In the genomic region with DNA sequence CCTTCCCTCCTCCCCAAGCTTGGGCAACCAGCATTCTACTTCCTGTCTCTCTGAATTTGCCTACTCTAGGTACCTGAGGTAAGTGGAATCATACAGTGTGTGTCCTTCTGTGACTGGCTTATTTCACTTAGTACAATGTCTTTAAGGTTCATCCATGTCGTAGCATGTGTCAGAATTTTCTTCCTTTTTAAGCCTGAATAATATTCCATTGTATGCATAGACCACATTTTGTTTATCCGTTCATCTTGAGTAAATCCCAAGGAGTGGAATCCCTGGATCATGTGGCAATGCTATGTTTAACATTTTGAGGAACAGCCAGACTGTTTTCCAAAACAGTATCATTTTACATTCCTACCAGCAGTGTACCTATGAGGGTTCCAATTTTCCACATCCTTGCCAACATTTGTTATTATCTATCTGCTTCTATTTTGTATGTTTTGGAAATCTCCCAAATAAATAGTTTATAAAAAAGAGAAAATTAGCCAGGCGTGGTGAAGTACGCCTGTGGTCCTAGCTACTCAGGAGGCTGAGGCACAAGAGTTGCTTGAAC, we compare ENCODE assay signal across 15 cellular contexts. TPM values are rescaled to one million over a fixed set of nuclear protein-coding genes. Genes with fewer than 3 reads are reported as not detected.
DNase-seq lines count a peak whose midpoint lies in the region; ATAC-seq, FAIRE-seq and TF ChIP-seq lines count a peak whose summit lies in the region.
"Had no signal": no experiment of that assay in that cellular context is flagged by ENCODE, and none has a peak within 500 bp of the region (broad histone marks: within the 10 kb centered on the region; RNA-seq: fewer than 3 reads in every experiment).

No MANE protein-coding gene starts in this region.

- ATAC-seq in A549 (no peak), GM19455 (IDR thresholded peaks at IDR 0.05; ENCODE audit: unreplicated experiment) (no peak)
- ATAC-seq: PC-3 had no signal

- CTCF ChIA-PET in A549 (lab: Yijun Ruan, JAX) (interaction anchor here (0.9 to 5.5 kb wide), 4 partner anchors 7 to 22 kb away, joined by 3 to 37 read pairs (median 11); no protein-coding TSS in a partner anchor), Calu3 (lab: Charles Lee) (interaction anchor here (0.6 to 0.7 kb wide), 3 partner anchors 60 to 1836 kb away, joined by 3 to 4 read pairs (median 4); no protein-coding TSS in a partner anchor)

- no peak for TF ChIP-seq POLR2A in A549 (IDR thresholded peaks at IDR 0.05; ENCODE audit: low read length)

- H3K4me3 Mint-ChIP-seq in Calu3 (ENCODE audit: low read depth, unreplicated experiment) (no peak overlapping the region), mesothelial cell of epicardium (no peak overlapping the region)

- no peak for TF ChIP-seq EP300 in A549 (IDR thresholded peaks at IDR 0.05)

- H3K9me3 Mint-ChIP-seq in Calu3 (ENCODE audit: low read depth, unreplicated experiment) (peaks cover 3% of the 10 kb centered on the region), mesothelial cell of epicardium (peaks cover 6% of the 10 kb centered on the region)

- H3K36me3 Mint-ChIP-seq in Calu3 (ENCODE audit: insufficient read depth, unreplicated experiment) (peaks cover 48% of the 10 kb centered on the region), mesothelial cell of epicardium (peaks cover 20% of the 10 kb centered on the region)

- BruUV-seq in Calu3 (replicated peaks; lab: Mats Ljungman, UMichigan), result TSS peak; percentile 4

- no peak for DNase-seq in A549 (ENCODE audit: low read depth in 1 of 2, low spot score in 1 of 2)
- DNase-seq in Calu3, result no peak
- DNase-seq in NCI-H2029 treated with DMSO at 0.1 percent for 48 hours (lab: John Stamatoyannopoulos, UW), result peak; percentile 51
- DNase-seq in epithelial cell of prostate (ENCODE audit: low read depth, low spot score), result no peak
- no peak for DNase-seq in mesothelial cell of epicardium (ENCODE audit: low spot score in 2 of 2, unreplicated experiment in 2 of 2)
- no peak for DNase-seq in DMS 273 (lab: John Stamatoyannopoulos, UW; ENCODE audit: unreplicated experiment)
- DNase-seq: AML-193, HCEC 1CT, MG63, NCI-H1092, PC-3, SJCRH30, SW 1271 had no signal

- no peak for TF ChIP-seq RAD21 in A549 (conservative IDR thresholded peaks at IDR 0.05 in 1 of 2, IDR thresholded peaks at IDR 0.05 in 1 of 2)

- H3K4me2 ChIP-seq in A549, result no peak overlapping the region
- H3K4me2 ChIP-seq: KMS-11 had no signal

- FAIRE-seq in A549 (lab: Jason Lieb, UNC), result no peak

- no peak for TF ChIP-seq CTCF in A549 (IDR thresholded peaks at IDR 0.05)
- TF ChIP-seq CTCF in Calu3 (IDR thresholded peaks at IDR 0.05; ENCODE audit: unreplicated experiment), result no peak
- TF ChIP-seq CTCF in mesothelial cell of epicardium (IDR thresholded peaks at IDR 0.05; ENCODE audit: unreplicated experiment), result no peak

- 93% methylated on average over 4 of the region's 4 CpGs for WGBS in A549 (ENCODE audit: missing lambda C conversion rate)

- intact Hi-C loops in Calu3 (cut with micrococcal nuclease; ENCODE audit: unreplicated experiment), result no loop called here

- POLR2A ChIA-PET in A549 (lab: Yijun Ruan, JAX), result no interaction called here

- peaks cover 12% of the 10 kb centered on the region for H3K4me1 Mint-ChIP-seq in Calu3 (ENCODE audit: low read depth, unreplicated experiment)
- H3K4me1 Mint-ChIP-seq in mesothelial cell of epicardium, result peaks cover 5% of the 10 kb centered on the region

- peaks cover 5% of the 10 kb centered on the region; the same call in 1 of the 3 replicates for H3K4me1 ChIP-seq in A549

- H3K4me3 ChIP-seq in A549, result no peak overlapping the region
- H3K4me3 ChIP-seq: MG63, SJCRH30 had no signal

- H3K27ac ChIP-seq in A549 (no peak overlapping the region), epithelial cell of prostate (peak overlapping the region; percentile 7)
- H3K27ac ChIP-seq: KMS-11, SJCRH30 had no signal

- H3K27ac Mint-ChIP-seq in Calu3 (ENCODE audit: unreplicated experiment), result peak overlapping the region; percentile 74
- no peak overlapping the region for H3K27ac Mint-ChIP-seq in mesothelial cell of epicardium

- H3K27me3 Mint-ChIP-seq in Calu3 (ENCODE audit: unreplicated experiment) (no peaks in the 10 kb centered on the region), mesothelial cell of epicardium (ENCODE audit: low read depth) (no peaks in the 10 kb centered on the region)

- H3K9me3 ChIP-seq in A549, result no peaks in the 10 kb centered on the region
- H3K9me3 ChIP-seq: MG63, SJCRH30 had no signal

TF ChIP-seq in A549, 52 proteins besides CTCF, POLR2A, EP300 and RAD21:
- TF ChIP-seq ZFP36 (IDR thresholded peaks at IDR 0.05; ENCODE audit: borderline replicate concordance, partially characterized antibody) (peak; percentile 23), MAZ (IDR thresholded peaks at IDR 0.05; ENCODE audit: borderline replicate concordance, low read depth, low read length) (no peak)

RNA-seq across cellular contexts. Expression of a gene that starts 12.4 kb away (rescaled TPM):
- polyA plus RNA-seq in A549 (2011; rRNA removed), result 944 and 1,087 TPM in 2 replicates
- 384 and 510 TPM in 2 replicates for polyA plus RNA-seq in A549 (2012; cell fraction: cytosol; rRNA removed)
- 279 and 366 TPM in 2 replicates for polyA plus RNA-seq in A549 (2012; cell fraction: nucleus; rRNA removed)
- polyA plus RNA-seq in A549 (2017; fragmentation: RNase III; extraction: RNeasy Plus Mini Kit Qiagen cat#74134 plus additional on column Dnase treatment), result 1,680 to 2,326 TPM (median 1,864 TPM) in 3 replicates
- polyA minus RNA-seq in A549 (2011; rRNA and poly(A)+ RNA removed), result 429 and 465 TPM in 2 replicates
- 1,038 and 1,111 TPM in 2 replicates for total RNA-seq in Calu3 (2022)
- 325 to 330 TPM (median 330 TPM) in 3 replicates for total RNA-seq in mesothelial cell of epicardium
